In the genomic region with DNA sequence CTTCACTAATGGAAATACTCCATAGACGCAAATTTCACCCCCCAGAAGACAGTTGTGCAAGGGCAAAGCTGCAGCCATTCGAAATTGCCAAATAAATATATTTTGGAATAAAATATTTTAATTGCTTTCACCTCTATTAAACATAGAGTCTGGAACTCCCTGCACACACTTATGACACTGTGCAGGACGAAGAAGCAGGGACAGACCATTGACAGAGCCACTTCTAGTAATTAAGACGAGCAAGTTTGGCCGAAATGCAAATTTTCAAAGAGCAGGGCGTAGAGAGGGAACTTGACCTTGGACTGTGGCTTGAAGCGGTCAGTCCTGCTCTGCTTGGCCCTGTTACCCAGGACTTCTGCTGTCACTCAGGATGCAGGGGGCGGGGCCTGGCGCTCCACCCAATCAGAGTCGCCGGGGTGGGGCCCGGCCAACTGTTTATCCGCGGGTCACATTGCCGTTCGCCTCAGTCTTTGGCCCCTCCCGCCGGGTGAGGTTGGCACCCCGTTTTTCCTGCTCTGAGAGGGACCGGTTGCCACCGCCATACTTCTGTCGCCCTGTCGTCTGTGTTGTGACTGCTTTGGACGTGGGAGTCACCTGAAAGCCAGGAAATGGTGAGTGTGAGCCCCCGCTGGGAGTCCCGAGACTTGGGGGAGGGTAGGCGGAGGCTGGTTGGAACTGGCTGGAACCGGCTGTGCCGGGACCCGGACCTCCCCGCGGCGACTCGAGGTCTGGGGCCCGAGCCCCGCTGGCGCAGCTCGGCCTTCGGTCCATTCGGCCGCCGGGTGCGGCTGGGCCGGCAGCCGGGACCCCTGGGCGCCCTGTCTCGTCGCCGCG, we compare ENCODE assay signal across 8 cellular contexts. TPM values are rescaled to one million over a fixed set of nuclear protein-coding genes. Genes with fewer than 3 reads are reported as not detected.
DNase-seq lines count a peak whose midpoint lies in the region; ATAC-seq, FAIRE-seq and TF ChIP-seq lines count a peak whose summit lies in the region.

Gene ZNF844, plus strand, starts transcription at position 466 of the 834 bp plus-strand sequence. Its CDS starts 143 bp downstream, at position 609.

- H3K9me3 Mint-ChIP-seq in nephron: peaks cover 25% of the 10 kb centered on the region
- peaks cover 3% of the 10 kb centered on the region in 2 donors for H3K9me3 Mint-ChIP-seq in stimulated activated naive B cell treated with anti-CD40 and anti-IgM and Interleukin-4, amounts not matched to agents 10 μg/mL and 1 μg/mL and 100 μg/mL, for 72 hours

- H3K36me3 Mint-ChIP-seq in nephron (ENCODE audit: low read depth): peaks cover 40% of the 10 kb centered on the region
- peaks cover 11 to 13% of the 10 kb centered on the region in 2 donors for H3K36me3 Mint-ChIP-seq in stimulated activated naive B cell treated with anti-CD40 and anti-IgM and Interleukin-4, amounts not matched to agents 10 μg/mL and 1 μg/mL and 100 μg/mL, for 72 hours

- TF ChIP-seq CTCF in fibroblast of villous mesenchyme (IDR thresholded peaks at IDR 0.05; ENCODE audit: insufficient read depth, low read depth, low read length): no peak
- no peak for TF ChIP-seq CTCF in nephron (IDR thresholded peaks at IDR 0.05; ENCODE audit: unreplicated experiment in 3 of 3)

- peak within 1 kb of the TSS; percentile 89 to 97 (median 95) for H3K27ac Mint-ChIP-seq in nephron
- peak within 1 kb of the TSS; percentile 98 for H3K27ac Mint-ChIP-seq in stimulated activated naive B cell treated with anti-CD40 and anti-IgM and Interleukin-4, amounts not matched to agents 10 μg/mL and 1 μg/mL and 100 μg/mL, for 72 hours

- peaks cover 7% of the 10 kb centered on the region for H3K4me1 Mint-ChIP-seq in nephron
- peaks cover 14 to 26% of the 10 kb centered on the region in 2 donors for H3K4me1 Mint-ChIP-seq in stimulated activated naive B cell treated with anti-CD40 and anti-IgM and Interleukin-4, amounts not matched to agents 10 μg/mL and 1 μg/mL and 100 μg/mL, for 72 hours

- ATAC-seq in GM18498 (IDR thresholded peaks at IDR 0.05; ENCODE audit: unreplicated experiment): peak; percentile 78
- ATAC-seq in HG03097 (IDR thresholded peaks at IDR 0.05; ENCODE audit: low FRiP score, unreplicated experiment): peak; percentile 74
- ATAC-seq in stimulated activated naive B cell treated with anti-CD40 and anti-IgM and Interleukin-4, amounts not matched to agents 10 μg/mL and 1 μg/mL and 100 μg/mL, for 72 hours (replicated peaks): peak; percentile 93 to 94

- H3K27me3 Mint-ChIP-seq in nephron (ENCODE audit: low read depth): no peaks in the 10 kb centered on the region
- no peaks in the 10 kb centered on the region for H3K27me3 Mint-ChIP-seq in stimulated activated naive B cell treated with anti-CD40 and anti-IgM and Interleukin-4, amounts not matched to agents 10 μg/mL and 1 μg/mL and 100 μg/mL, for 72 hours

- peak within 1 kb of the TSS; percentile 95 to 97 (median 96) for H3K4me3 Mint-ChIP-seq in nephron
- peak within 1 kb of the TSS; percentile 96 for H3K4me3 Mint-ChIP-seq in stimulated activated naive B cell treated with anti-CD40 and anti-IgM and Interleukin-4, amounts not matched to agents 10 μg/mL and 1 μg/mL and 100 μg/mL, for 72 hours

- FAIRE-seq in RCC 7860 (lab: Jason Lieb, UNC): no peak

- H3K4me3 ChIP-seq in fibroblast of villous mesenchyme (ENCODE audit: low read depth, low read length): peak within 1 kb of the TSS; percentile 98

- peak; percentile 57 for DNase-seq in RCC 7860 (ENCODE audit: low spot score)
- peak; percentile 69 for DNase-seq in activated gamma-delta T cell treated with Interleukin-2 at 50 U/mL for 16 hours
- DNase-seq in fibroblast of villous mesenchyme (ENCODE audit: low read depth): peak; percentile 89
- DNase-seq in stimulated activated naive B cell treated with anti-CD40 and anti-IgM and Interleukin-4, amounts not matched to agents 10 μg/mL and 1 μg/mL and 100 μg/mL, for 72 hours: peak; percentile 90
- DNase-seq in MV-4-11 (lab: John Stamatoyannopoulos, UW): no peak

RNA-seq across cellular contexts. Expression of gene ZNF844, which starts in this region (rescaled TPM):
- 1.3 and 1.7 TPM in 2 replicates for total RNA-seq in fibroblast of villous mesenchyme
